ENCODE assay signal across 8 cellular contexts in the genomic region with DNA sequence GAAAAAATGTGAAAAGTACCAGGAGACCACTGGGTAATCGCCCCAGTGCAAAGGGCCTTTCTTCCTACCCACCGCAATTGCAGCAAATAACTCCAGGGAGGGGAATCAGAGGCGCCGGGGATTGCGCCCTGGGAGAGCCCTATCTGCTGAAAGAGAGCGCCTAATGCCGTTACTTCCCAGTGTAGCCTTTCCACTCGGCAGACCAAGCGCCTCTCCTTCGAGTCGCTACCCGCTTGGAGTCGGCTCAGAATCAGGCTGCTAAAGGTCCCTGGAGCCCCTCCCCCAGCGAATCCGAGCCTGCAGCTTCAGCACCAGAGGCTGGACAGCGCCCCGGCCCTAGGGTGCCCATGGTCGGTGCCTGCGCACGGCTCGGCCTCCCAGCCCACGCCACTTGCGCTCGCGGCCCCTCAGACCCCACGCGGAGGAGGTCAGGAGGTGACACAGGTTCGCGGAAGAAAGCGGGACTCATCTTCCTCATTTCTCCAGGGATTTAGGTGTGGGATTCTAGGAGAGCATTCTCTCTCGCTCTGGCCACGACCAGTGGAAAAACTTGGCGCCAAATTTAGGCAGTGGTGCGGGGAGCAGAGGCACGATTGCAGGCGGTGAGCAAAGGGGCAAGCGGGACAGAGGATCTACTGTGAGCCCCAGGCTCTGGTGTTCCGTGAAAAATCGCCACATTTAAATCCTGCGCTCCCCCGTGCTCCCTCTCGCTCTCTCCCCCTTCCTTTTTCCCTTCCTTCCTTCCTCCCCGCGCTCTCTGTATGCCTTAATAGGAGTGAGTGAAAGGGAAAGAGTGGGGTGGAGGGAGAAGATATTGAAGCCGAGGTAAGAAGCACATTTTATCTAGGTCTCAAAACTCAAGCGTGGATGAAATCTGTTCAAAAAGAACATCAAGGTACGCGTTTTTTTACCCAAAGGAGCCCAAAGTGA. TPM values are rescaled to one million over a fixed set of nuclear protein-coding genes. Genes with fewer than 3 reads are reported as not detected.
DNase-seq lines count a peak whose midpoint lies in the region; ATAC-seq and TF ChIP-seq lines count a peak whose summit lies in the region.

No MANE protein-coding gene starts in this region.

- H4K8ac ChIP-seq in IMR-90 (ENCODE audit: low read depth in 2 of 2, low read length in 2 of 2), result no peak overlapping the region

- H3K9me1 ChIP-seq in IMR-90 (ENCODE audit: insufficient read depth, low read length), result no peaks in the 10 kb centered on the region

- H3K4me1 Mint-ChIP-seq in activated T-cell treated with anti-CD3 and anti-CD28 coated beads, Interleukin-2, amount 50 U/mL, for 4 hours (ENCODE audit: low read depth), result peaks cover 17% of the 10 kb centered on the region

- no peak overlapping the region for H4K91ac ChIP-seq in IMR-90 (ENCODE audit: insufficient read depth, low read depth, low read length)

- H4K20me1 ChIP-seq in IMR-90 (ENCODE audit: insufficient read depth, low read length) (no peaks in the 10 kb centered on the region), hepatocyte (ENCODE audit: insufficient read depth, poor library complexity, severe bottlenecking) (no peaks in the 10 kb centered on the region)

- no peak overlapping the region for H2BK5ac ChIP-seq in IMR-90 (ENCODE audit: low read depth, low read length, poor library complexity, severe bottlenecking)

- H3K14ac ChIP-seq in IMR-90 (replicated peaks; ENCODE audit: low read depth, low read length), result no peak overlapping the region

- no peak overlapping the region for H3K4me2 ChIP-seq in IMR-90 (ENCODE audit: low read depth, low read length)
- H3K4me2 ChIP-seq in hepatocyte, result peak overlapping the region; percentile 66

- peak; percentile 96 for ATAC-seq in IMR-90 (ENCODE audit: low read depth)
- peak; percentile 67 to 75 for ATAC-seq in activated T-cell treated with anti-CD3 and anti-CD28 coated beads, Interleukin-2, amount 50 U/mL, for 4 hours
- no peak for ATAC-seq in GM19452 (IDR thresholded peaks at IDR 0.05; ENCODE audit: unreplicated experiment)
- ATAC-seq in HG03460 (IDR thresholded peaks at IDR 0.05; ENCODE audit: unreplicated experiment), result no peak

- TF ChIP-seq POLR2A in IMR-90 (IDR thresholded peaks at IDR 0.05; ENCODE audit: low read depth, low read length), result no peak

- dilution Hi-C loops in IMR-90 (cut with HindIII; ENCODE audit: low sequenced_read_pairs, unreplicated experiment), result no loop called here

- H3K9me2 ChIP-seq in hepatocyte (replicated peaks; ENCODE audit: insufficient read depth), result no peaks in the 10 kb centered on the region

- H2AFZ ChIP-seq in IMR-90 (replicated peaks; ENCODE audit: low read length, poor library complexity) (peak overlapping the region; percentile 54), hepatocyte (no peak overlapping the region)

- no TSS peak for BruUV-seq in IMR-90 (replicated peaks; lab: Mats Ljungman, UMichigan)

- H2BK15ac ChIP-seq in IMR-90 (ENCODE audit: low read depth, low read length), result no peak overlapping the region

- CTCF ChIA-PET in IMR-90 (lab: Yijun Ruan, JAX), result no interaction called here

- H3K36me3 Mint-ChIP-seq in activated T-cell treated with anti-CD3 and anti-CD28 coated beads, Interleukin-2, amount 50 U/mL, for 4 hours (ENCODE audit: insufficient read depth), result peaks cover 4% of the 10 kb centered on the region

- no peaks in the 10 kb centered on the region for H3K79me2 ChIP-seq in hepatocyte

- no peak overlapping the region for H3K4me3 Mint-ChIP-seq in activated T-cell treated with anti-CD3 and anti-CD28 coated beads, Interleukin-2, amount 50 U/mL, for 4 hours

- TF ChIP-seq CTCF in IMR-90 (conservative IDR thresholded peaks at IDR 0.05; ENCODE audit: low read depth, low read length), result no peak
- TF ChIP-seq CTCF in hepatocyte (IDR thresholded peaks at IDR 0.05; ENCODE audit: poor library complexity), result no peak

- peak; percentile 54 for DNase-seq in ACHN
- DNase-seq in IMR-90, result peak; percentile 29
- DNase-seq in activated T-cell treated with anti-CD3 and anti-CD28 coated beads, Interleukin-2, amount 50 U/mL, for 4 hours, result no peak
- DNase-seq in hepatocyte (ENCODE audit: low spot score), result peak; percentile 73
- DNase-seq in stimulated activated CD4-positive, alpha-beta T cell treated with anti-CD3 and anti-CD28 coated beads, Interleukin-2, amount 100 ng/mL, for 48 hours, result peak; percentile 47 to 49
- DNase-seq in middle frontal gyrus (ENCODE audit: extremely low spot score, low spot score), result no peak

- WGBS in IMR-90 (ENCODE audit: extremely low coverage in 2 of 2, insufficient read length in 1 of 2), 2 experiments, result 10% methylated on average over 16 of the region's 48 CpGs; no CpG with 5 or more reads in 1 of the 2 experiments
- 19% methylated on average over 38 of the region's 48 CpGs for WGBS in hepatocyte (ENCODE audit: low lambda C conversion rate, missing lambda C conversion rate)

- no peak for TF ChIP-seq RAD21 in IMR-90 (IDR thresholded peaks at IDR 0.05; ENCODE audit: low read length)

- H3K18ac ChIP-seq in IMR-90 (ENCODE audit: low read depth, low read length), result no peak overlapping the region

- H3K4me3 ChIP-seq in IMR-90 (ENCODE audit: insufficient read depth, low read depth, low read length) (no peak overlapping the region), hepatocyte (no peak overlapping the region)

- H3K27me3 Mint-ChIP-seq in activated T-cell treated with anti-CD3 and anti-CD28 coated beads, Interleukin-2, amount 50 U/mL, for 4 hours (ENCODE audit: low read depth), result peaks cover 82% of the 10 kb centered on the region

- H3K79me1 ChIP-seq in IMR-90 (ENCODE audit: low read depth in 1 of 2, low read length in 2 of 2), result no peaks in the 10 kb centered on the region

- no peak overlapping the region for H3K56ac ChIP-seq in IMR-90 (ENCODE audit: extremely low read depth, insufficient read depth, low read length)

- H2BK20ac ChIP-seq in IMR-90 (ENCODE audit: low read depth, low read length), result no peak overlapping the region

- in situ Hi-C loops in ACHN (cut with HindIII; ENCODE audit: low pct_ligation_motif_present, low pct_unique_long_range_greater_than_20kb, low sequenced_read_pairs), result no loop called here
- in situ Hi-C loops in IMR-90 (cut with MboI; ENCODE audit: low sequenced_read_pairs), result no loop called here

- H3K27me3 ChIP-seq in IMR-90 (ENCODE audit: control insufficient read depth, insufficient read depth, low read length) (peaks cover 59% of the 10 kb centered on the region), hepatocyte (peaks cover 79% of the 10 kb centered on the region)

- H3K27ac ChIP-seq in IMR-90 (ENCODE audit: insufficient read depth, low read length) (no peak overlapping the region), hepatocyte (no peak overlapping the region)

- no peak overlapping the region for H2AK5ac ChIP-seq in IMR-90 (ENCODE audit: low read depth, low read length)

- no peaks in the 10 kb centered on the region for H3K4me1 ChIP-seq in IMR-90 (ENCODE audit: control insufficient read depth, insufficient read depth, low read length)
- peaks cover 3% of the 10 kb centered on the region for H3K4me1 ChIP-seq in hepatocyte (ENCODE audit: insufficient read depth)

- H4K5ac ChIP-seq in IMR-90 (ENCODE audit: low read depth, low read length), result no peak overlapping the region

- H3K9me3 Mint-ChIP-seq in activated T-cell treated with anti-CD3 and anti-CD28 coated beads, Interleukin-2, amount 50 U/mL, for 4 hours, result no peaks in the 10 kb centered on the region

- H3K9me3 ChIP-seq in IMR-90 (ENCODE audit: control insufficient read depth, insufficient read depth, low read length) (no peaks in the 10 kb centered on the region), hepatocyte (ENCODE audit: low read depth) (no peaks in the 10 kb centered on the region)

- no peak overlapping the region for H3K9ac ChIP-seq in IMR-90 (ENCODE audit: low read depth, low read length)

- no peak overlapping the region for H2BK120ac ChIP-seq in IMR-90 (ENCODE audit: low read depth, low read length)

- H3K36me3 ChIP-seq in IMR-90 (ENCODE audit: control insufficient read depth, insufficient read depth, low read length) (no peaks in the 10 kb centered on the region), hepatocyte (replicated peaks; ENCODE audit: insufficient read depth, low read depth) (no peaks in the 10 kb centered on the region)

- intact Hi-C loops in IMR-90 (cut with micrococcal nuclease), result no loop called here

- H3K23ac ChIP-seq in IMR-90 (ENCODE audit: low read depth, low read length), result no peak overlapping the region

- H3K4ac ChIP-seq in IMR-90 (ENCODE audit: low read depth, low read length), result no peak overlapping the region

- no peak overlapping the region for H2AK9ac ChIP-seq in IMR-90 (replicated peaks; ENCODE audit: low read depth, low read length, poor library complexity)

- POLR2A ChIA-PET in IMR-90 (lab: Charles Lee; ENCODE audit: unreplicated experiment), result no interaction called here

TF ChIP-seq in IMR-90, 13 proteins besides CTCF, POLR2A, EP300 and RAD21:
- peak; percentile 67; the same call in 1 of the 2 replicates for TF ChIP-seq MXI1 (IDR thresholded peaks at IDR 0.05; ENCODE audit: borderline replicate concordance, low read depth, low read length)
- no peak for TF ChIP-seq RCOR1 (IDR thresholded peaks at IDR 0.05; ENCODE audit: insufficient replicate concordance, low read length)

RNA-seq across cellular contexts. Expression of gene AEN, which starts 15.4 kb away (rescaled TPM):
- total RNA-seq in IMR-90 (2012; rRNA removed) (85.5 and 91.4 TPM in 2 replicates), hepatocyte (25.0 TPM in 2 replicates)
- polyA plus RNA-seq in IMR-90 (2012; rRNA removed) (48.6 and 55.4 TPM in 2 replicates), hepatocyte (18.3 and 28.0 TPM in 2 replicates)
- polyA plus RNA-seq in IMR-90 (2012; cell fraction: cytosol; rRNA removed), result 28.8 and 37.7 TPM in 2 replicates
- 139 and 157 TPM in 2 replicates for polyA plus RNA-seq in IMR-90 (2012; cell fraction: nucleus; rRNA removed; ENCODE audit: low replicate concordance)
- 100 to 1,000 TPM; 103 to 141 (median 140) TPM for total RNA-seq in activated T-cell treated with anti-CD3 and anti-CD28 coated beads, Interleukin-2, amount 50 U/mL, for 4 hours

RNA-seq across cellular contexts. Expression of gene ISG20, which starts 33.0 kb away (rescaled TPM):
- total RNA-seq in IMR-90 (2012; rRNA removed) (0.72 and 1.1 TPM in 2 replicates), hepatocyte (3.8 and 13.3 TPM in 2 replicates)
- polyA plus RNA-seq in IMR-90 (2012; rRNA removed) (1.2 and 3.1 TPM in 2 replicates), hepatocyte (11.9 and 15.8 TPM in 2 replicates)
- 1.7 and 3.0 TPM in 2 replicates for polyA plus RNA-seq in IMR-90 (2012; cell fraction: cytosol; rRNA removed)
- polyA plus RNA-seq in IMR-90 (2012; cell fraction: nucleus; rRNA removed; ENCODE audit: low replicate concordance), result 3.5 and 5.7 TPM in 2 replicates
- 10 to 100 TPM; 26.8 to 37.8 (median 27.7) TPM for total RNA-seq in activated T-cell treated with anti-CD3 and anti-CD28 coated beads, Interleukin-2, amount 50 U/mL, for 4 hours

RNA-seq across cellular contexts. Expression of gene DET1, which starts 59.3 kb away (rescaled TPM):
- total RNA-seq in IMR-90 (2012; rRNA removed), result 8.6 and 9.1 TPM in 2 replicates
- 5.3 and 5.6 TPM in 2 replicates for polyA plus RNA-seq in IMR-90 (2012; rRNA removed)
- 2.5 and 3.8 TPM in 2 replicates for polyA plus RNA-seq in IMR-90 (2012; cell fraction: cytosol; rRNA removed)
- 4.7 and 12.4 TPM in 2 replicates for polyA plus RNA-seq in IMR-90 (2012; cell fraction: nucleus; rRNA removed; ENCODE audit: low replicate concordance)
- total RNA-seq in activated T-cell treated with anti-CD3 and anti-CD28 coated beads, Interleukin-2, amount 50 U/mL, for 4 hours, result 1 to 10 TPM in 1 of 3 donors, under 1 TPM in 2; 0.87 to 1.0 (median 0.98) TPM
- total RNA-seq in hepatocyte, result 7.2 and 11.5 TPM in 2 replicates
- polyA plus RNA-seq in hepatocyte, result 4.0 and 6.5 TPM in 2 replicates

Comparison
In these comparisons a context has a peak if more than half of its experiments do, and no peak if none do; other contexts are left out.
1. DNase-seq: peak in ACHN (single experiment), IMR-90 (single experiment), hepatocyte (single experiment) and stimulated activated CD4-positive, alpha-beta T cell treated with anti-CD3 and anti-CD28 coated beads, Interleukin-2, amount 100 ng/mL, for 48 hours (2 of 2); none in activated T-cell treated with anti-CD3 and anti-CD28 coated beads, Interleukin-2, amount 50 U/mL, for 4 hours (single experiment) and middle frontal gyrus (single experiment).
2. ATAC-seq: peak in IMR-90 (single experiment) and activated T-cell treated with anti-CD3 and anti-CD28 coated beads, Interleukin-2, amount 50 U/mL, for 4 hours (2 of 2); none in GM19452 (single experiment) and HG03460 (single experiment).